ENCODE assay signal across 23 cellular contexts in genomic region chr6:35439308-35439707, GRCh38. TPM values are rescaled to one million over a fixed set of nuclear protein-coding genes. Genes with fewer than 3 reads are reported as not detected.
DNase-seq lines count a peak whose midpoint lies in the region; ATAC-seq and TF ChIP-seq lines count a peak whose summit lies in the region.
"Had no signal": no experiment of that assay in that cellular context is flagged by ENCODE, and none has a peak within 500 bp of the region (broad histone marks: within the 10 kb centered on the region; RNA-seq: fewer than 3 reads in every experiment).

No MANE protein-coding gene starts in this region.

- H3K27me3 ChIP-seq in neural progenitor cell, result no peaks in the 10 kb centered on the region
- H3K27me3 ChIP-seq: BLaER1 treated with 17β-estradiol and CSF1 and Interleukin-3, amounts not matched to agents 10 nM and 100 nM; SJCRH30 had no signal

- H3K4me2 ChIP-seq in neural progenitor cell, result no peak overlapping the region
- H3K4me2 ChIP-seq: BLaER1 treated with 17β-estradiol and CSF1 and Interleukin-3, amounts not matched to agents 10 nM and 100 nM had no signal

- no peak overlapping the region for H3K4me3 ChIP-seq in neural progenitor cell
- H3K4me3 ChIP-seq: BLaER1 treated with 17β-estradiol and CSF1 and Interleukin-3, amounts not matched to agents 10 nM and 100 nM; GM23248; SJCRH30 had no signal

- H3K27me3 Mint-ChIP-seq in activated naive CD8-positive, alpha-beta T cell treated with anti-CD3 and anti-CD28 coated beads, Interleukin-2, amount 10 ng/mL, durations not matched to agents 7 days and 5 days, result no peaks in the 10 kb centered on the region
- no peaks in the 10 kb centered on the region for H3K27me3 Mint-ChIP-seq in activated naive CD8-positive, alpha-beta T cell treated with anti-CD3 and anti-CD28 coated beads, Interleukin-2, amount 50 U/mL, for 24 hours
- H3K27me3 Mint-ChIP-seq in T-helper 17 cell (no peaks in the 10 kb centered on the region), neural progenitor cell (ENCODE audit: insufficient read depth, low read depth) (peaks cover 4% of the 10 kb centered on the region)
- H3K27me3 Mint-ChIP-seq in stimulated activated naive B cell treated with anti-CD40 and anti-IgM and Interleukin-4, amounts not matched to agents 10 μg/mL and 1 μg/mL and 100 μg/mL, for 72 hours, result no peaks in the 10 kb centered on the region
- H3K27me3 Mint-ChIP-seq: CD4-positive, alpha-beta memory T cell had no signal

- peaks cover under 1% of the 10 kb centered on the region for H3K4me1 Mint-ChIP-seq in activated naive CD8-positive, alpha-beta T cell treated with anti-CD3 and anti-CD28 coated beads, Interleukin-2, amount 10 ng/mL, durations not matched to agents 7 days and 5 days
- no peaks in the 10 kb centered on the region for H3K4me1 Mint-ChIP-seq in activated naive CD8-positive, alpha-beta T cell treated with anti-CD3 and anti-CD28 coated beads, Interleukin-2, amount 50 U/mL, for 24 hours
- H3K4me1 Mint-ChIP-seq in T-helper 17 cell, result no peaks in the 10 kb centered on the region
- peaks cover 6% of the 10 kb centered on the region for H3K4me1 Mint-ChIP-seq in neural progenitor cell
- no peaks in the 10 kb centered on the region for H3K4me1 Mint-ChIP-seq in stimulated activated naive B cell treated with anti-CD40 and anti-IgM and Interleukin-4, amounts not matched to agents 10 μg/mL and 1 μg/mL and 100 μg/mL, for 72 hours
- H3K4me1 Mint-ChIP-seq: CD4-positive, alpha-beta memory T cell had no signal

- POLR2A ChIA-PET in activated naive CD8-positive, alpha-beta T cell treated with anti-CD3 and anti-CD28 coated beads, Interleukin-2, amount 10 ng/mL, durations not matched to agents 7 days and 5 days (lab: Charles Lee), result no interaction called here

- no peaks in the 10 kb centered on the region for H4K20me1 ChIP-seq in neural progenitor cell (ENCODE audit: low read depth)
- H4K20me1 ChIP-seq: BLaER1 treated with 17β-estradiol and CSF1 and Interleukin-3, amounts not matched to agents 10 nM and 100 nM had no signal

- no peak for ATAC-seq in activated naive CD8-positive, alpha-beta T cell treated with anti-CD3 and anti-CD28 coated beads, Interleukin-2, amount 10 ng/mL, durations not matched to agents 7 days and 5 days (ENCODE audit: low read depth)
- ATAC-seq in activated naive CD8-positive, alpha-beta T cell treated with anti-CD3 and anti-CD28 coated beads, Interleukin-2, amount 50 U/mL, for 24 hours, result no peak
- ATAC-seq in T-helper 17 cell, result no peak
- ATAC-seq in stimulated activated naive B cell treated with anti-CD40 and anti-IgM and Interleukin-4, amounts not matched to agents 10 μg/mL and 1 μg/mL and 100 μg/mL, for 72 hours (replicated peaks), result no peak

- H3K4me3 Mint-ChIP-seq in activated naive CD8-positive, alpha-beta T cell treated with anti-CD3 and anti-CD28 coated beads, Interleukin-2, amount 10 ng/mL, durations not matched to agents 7 days and 5 days, result no peak overlapping the region
- H3K4me3 Mint-ChIP-seq in activated naive CD8-positive, alpha-beta T cell treated with anti-CD3 and anti-CD28 coated beads, Interleukin-2, amount 50 U/mL, for 24 hours, result no peak overlapping the region
- H3K4me3 Mint-ChIP-seq in T-helper 17 cell (no peak overlapping the region), neural progenitor cell (no peak overlapping the region)
- H3K4me3 Mint-ChIP-seq in stimulated activated naive B cell treated with anti-CD40 and anti-IgM and Interleukin-4, amounts not matched to agents 10 μg/mL and 1 μg/mL and 100 μg/mL, for 72 hours, result no peak overlapping the region
- H3K4me3 Mint-ChIP-seq: CD4-positive, alpha-beta memory T cell had no signal

- no peak for TF ChIP-seq CTCF in neural progenitor cell (IDR thresholded peaks at IDR 0.05)

- H3K79me2 ChIP-seq in neural progenitor cell (ENCODE audit: low read depth), result no peaks in the 10 kb centered on the region

- H3K9me3 ChIP-seq in T-helper 17 cell (ENCODE audit: control insufficient read depth, low read length, poor library complexity, severe bottlenecking) (no peaks in the 10 kb centered on the region), neural progenitor cell (ENCODE audit: low read depth) (no peaks in the 10 kb centered on the region)
- H3K9me3 ChIP-seq: BLaER1 treated with 17β-estradiol and CSF1 and Interleukin-3, amounts not matched to agents 10 nM and 100 nM; Caco-2; SJCRH30 had no signal

- H3K9ac ChIP-seq in neural progenitor cell, result no peak overlapping the region
- H3K9ac ChIP-seq: BLaER1 treated with 17β-estradiol and CSF1 and Interleukin-3, amounts not matched to agents 10 nM and 100 nM; GM23248 had no signal

- no peak for DNase-seq in activated naive CD8-positive, alpha-beta T cell treated with anti-CD3 and anti-CD28 coated beads, Interleukin-2, amount 10 ng/mL, durations not matched to agents 7 days and 5 days
- no peak for DNase-seq in activated naive CD8-positive, alpha-beta T cell treated with anti-CD3 and anti-CD28 coated beads, Interleukin-2, amount 50 U/mL, for 24 hours
- DNase-seq in T-helper 17 cell, result no peak
- peak; percentile 52 for DNase-seq in ecto neural progenitor cell (ENCODE audit: low spot score)
- DNase-seq in neural progenitor cell (ENCODE audit: low spot score), result peak; percentile 53
- DNase-seq in stimulated activated naive B cell treated with anti-CD40 and anti-IgM and Interleukin-4, amounts not matched to agents 10 μg/mL and 1 μg/mL and 100 μg/mL, for 72 hours, result no peak
- no peak for DNase-seq in effector CD8-positive, alpha-beta T cell (lab: John Stamatoyannopoulos, UW)
- no peak for DNase-seq in stimulated activated CD8-positive, alpha-beta memory T cell treated with anti-CD3 and anti-CD28 coated beads, Interleukin-4, amount 100 ng/mL, for 48 hours
- DNase-seq: Caco-2; CD4-positive, alpha-beta memory T cell; DMS 273 treated with DMSO at 0.1 percent for 48 hours; DMS79 treated with DMSO at 0.1 percent for 48 hours; GM23248; MM.1S; NCI-H1048; NCI-H1417 treated with DMSO at 0.1 percent for 48 hours; NCI-H1930; NCI-H2227 treated with DMSO at 0.1 percent for 48 hours; NCI-H510A treated with DMSO at 0.1 percent for 48 hours; NCI-H748 treated with DMSO at 0.1 percent for 48 hours; SJCRH30 had no signal

- H3K36me3 Mint-ChIP-seq in activated naive CD8-positive, alpha-beta T cell treated with anti-CD3 and anti-CD28 coated beads, Interleukin-2, amount 10 ng/mL, durations not matched to agents 7 days and 5 days, result no peaks in the 10 kb centered on the region
- no peaks in the 10 kb centered on the region for H3K36me3 Mint-ChIP-seq in activated naive CD8-positive, alpha-beta T cell treated with anti-CD3 and anti-CD28 coated beads, Interleukin-2, amount 50 U/mL, for 24 hours (ENCODE audit: low read depth)
- H3K36me3 Mint-ChIP-seq in T-helper 17 cell (ENCODE audit: low read depth) (no peaks in the 10 kb centered on the region), neural progenitor cell (no peaks in the 10 kb centered on the region)
- no peaks in the 10 kb centered on the region for H3K36me3 Mint-ChIP-seq in stimulated activated naive B cell treated with anti-CD40 and anti-IgM and Interleukin-4, amounts not matched to agents 10 μg/mL and 1 μg/mL and 100 μg/mL, for 72 hours
- H3K36me3 Mint-ChIP-seq: CD4-positive, alpha-beta memory T cell had no signal

- H3K27ac Mint-ChIP-seq in activated naive CD8-positive, alpha-beta T cell treated with anti-CD3 and anti-CD28 coated beads, Interleukin-2, amount 10 ng/mL, durations not matched to agents 7 days and 5 days, result peak overlapping the region; percentile 21
- no peak overlapping the region for H3K27ac Mint-ChIP-seq in activated naive CD8-positive, alpha-beta T cell treated with anti-CD3 and anti-CD28 coated beads, Interleukin-2, amount 50 U/mL, for 24 hours
- H3K27ac Mint-ChIP-seq in T-helper 17 cell (peak overlapping the region; percentile 29), neural progenitor cell (no peak overlapping the region)
- no peak overlapping the region for H3K27ac Mint-ChIP-seq in stimulated activated naive B cell treated with anti-CD40 and anti-IgM and Interleukin-4, amounts not matched to agents 10 μg/mL and 1 μg/mL and 100 μg/mL, for 72 hours

- no peaks in the 10 kb centered on the region for H3K9me3 Mint-ChIP-seq in activated naive CD8-positive, alpha-beta T cell treated with anti-CD3 and anti-CD28 coated beads, Interleukin-2, amount 10 ng/mL, durations not matched to agents 7 days and 5 days
- H3K9me3 Mint-ChIP-seq in activated naive CD8-positive, alpha-beta T cell treated with anti-CD3 and anti-CD28 coated beads, Interleukin-2, amount 50 U/mL, for 24 hours, result no peaks in the 10 kb centered on the region
- no peaks in the 10 kb centered on the region for H3K9me3 Mint-ChIP-seq in neural progenitor cell
- H3K9me3 Mint-ChIP-seq in stimulated activated naive B cell treated with anti-CD40 and anti-IgM and Interleukin-4, amounts not matched to agents 10 μg/mL and 1 μg/mL and 100 μg/mL, for 72 hours, result no peaks in the 10 kb centered on the region

- H3F3A ChIP-seq in neural progenitor cell (ENCODE audit: low read depth), result no peaks in the 10 kb centered on the region

- no peaks in the 10 kb centered on the region for H3K4me1 ChIP-seq in neural progenitor cell
- H3K4me1 ChIP-seq: BLaER1 treated with 17β-estradiol and CSF1 and Interleukin-3, amounts not matched to agents 10 nM and 100 nM; Caco-2; SJCRH30 had no signal

- H2AFZ ChIP-seq in neural progenitor cell (replicated peaks), result no peak overlapping the region
- H2AFZ ChIP-seq: GM23248 had no signal

- H3K36me3 ChIP-seq in neural progenitor cell, result no peaks in the 10 kb centered on the region
- H3K36me3 ChIP-seq: BLaER1 treated with 17β-estradiol and CSF1 and Interleukin-3, amounts not matched to agents 10 nM and 100 nM; SJCRH30 had no signal

- no peak overlapping the region for H3K27ac ChIP-seq in neural progenitor cell
- H3K27ac ChIP-seq: 22Rv1; BLaER1 treated with 17β-estradiol and CSF1 and Interleukin-3, amounts not matched to agents 10 nM and 100 nM; GM23248; SJCRH30 had no signal

RNA-seq across cellular contexts. Expression of gene FANCE, which starts 12.8 kb away (rescaled TPM):
- total RNA-seq in activated naive CD8-positive, alpha-beta T cell treated with anti-CD3 and anti-CD28 coated beads, Interleukin-2, amount 10 ng/mL, durations not matched to agents 7 days and 5 days, result 10 to 100 TPM; 14.9 to 15.9 TPM
- total RNA-seq in T-helper 17 cell, result 1 to 10 TPM; 3.7 to 4.5 TPM
- total RNA-seq in neural progenitor cell (ENCODE audit: low replicate concordance), result 9.3 and 23.9 TPM in 2 replicates

RNA-seq across cellular contexts. Expression of gene RPL10A, which starts 28.9 kb away (rescaled TPM):
- total RNA-seq in activated naive CD8-positive, alpha-beta T cell treated with anti-CD3 and anti-CD28 coated beads, Interleukin-2, amount 10 ng/mL, durations not matched to agents 7 days and 5 days, result 1,000 to 10,000 TPM; 1,373 to 1,398 TPM
- 1,000 to 10,000 TPM; 2,096 to 2,128 TPM for total RNA-seq in T-helper 17 cell
- total RNA-seq in neural progenitor cell (ENCODE audit: low replicate concordance), result 2,002 and 2,026 TPM in 2 replicates

RNA-seq across cellular contexts. Expression of gene TEAD3, which starts 57.6 kb away (rescaled TPM):
- total RNA-seq in activated naive CD8-positive, alpha-beta T cell treated with anti-CD3 and anti-CD28 coated beads, Interleukin-2, amount 10 ng/mL, durations not matched to agents 7 days and 5 days, result under 1 TPM; 0.19 to 0.43 TPM
- total RNA-seq in T-helper 17 cell, result under 1 TPM in 1 of 2 donors, not detected in 1; 0.12 TPM
- 9.7 and 23.5 TPM in 2 replicates for total RNA-seq in neural progenitor cell (ENCODE audit: low replicate concordance)

Comparison
In these comparisons a context has a peak if more than half of its experiments do, and no peak if none do; other contexts are left out.
1. H3K27ac Mint-ChIP-seq: peak in activated naive CD8-positive, alpha-beta T cell treated with anti-CD3 and anti-CD28 coated beads, Interleukin-2, amount 10 ng/mL, durations not matched to agents 7 days and 5 days (single experiment) and T-helper 17 cell (single experiment); none in activated naive CD8-positive, alpha-beta T cell treated with anti-CD3 and anti-CD28 coated beads, Interleukin-2, amount 50 U/mL, for 24 hours (single experiment), neural progenitor cell (single experiment) and stimulated activated naive B cell treated with anti-CD40 and anti-IgM and Interleukin-4, amounts not matched to agents 10 μg/mL and 1 μg/mL and 100 μg/mL, for 72 hours (single experiment).
2. DNase-seq: peak in ecto neural progenitor cell (single experiment) and neural progenitor cell (single experiment); none in activated naive CD8-positive, alpha-beta T cell treated with anti-CD3 and anti-CD28 coated beads, Interleukin-2, amount 10 ng/mL, durations not matched to agents 7 days and 5 days (single experiment), activated naive CD8-positive, alpha-beta T cell treated with anti-CD3 and anti-CD28 coated beads, Interleukin-2, amount 50 U/mL, for 24 hours (single experiment), T-helper 17 cell (0 of 3), stimulated activated naive B cell treated with anti-CD40 and anti-IgM and Interleukin-4, amounts not matched to agents 10 μg/mL and 1 μg/mL and 100 μg/mL, for 72 hours (single experiment), effector CD8-positive, alpha-beta T cell (single experiment) and stimulated activated CD8-positive, alpha-beta memory T cell treated with anti-CD3 and anti-CD28 coated beads, Interleukin-4, amount 100 ng/mL, for 48 hours (single experiment).